In genomic region chr7:141899366-141899765, GRCh38 we compare ENCODE assay signal across 7 cellular contexts. TPM values are rescaled to one million over a fixed set of nuclear protein-coding genes. Genes with fewer than 3 reads are reported as not detected.
"Had no signal": no experiment of that assay in that cellular context is flagged by ENCODE, and none has a peak within 500 bp of the region (broad histone marks: within the 10 kb centered on the region; RNA-seq: fewer than 3 reads in every experiment).

No MANE protein-coding gene starts in this region.

RNA-seq across cellular contexts. Expression of gene OR9A4, which starts 16.8 kb away (rescaled TPM):
- total RNA-seq: GM23248, GM23338, H1, H4, H7, H9, HFFc6 had no signal
- polyA plus RNA-seq: GM23248, GM23338, H1 had no signal

RNA-seq across cellular contexts. Expression of gene CLEC5A, which starts 47.4 kb away (rescaled TPM):
- total RNA-seq: GM23248, GM23338, H1, H4, H7, H9, HFFc6 had no signal
- polyA plus RNA-seq: GM23248, GM23338, H1 had no signal

RNA-seq across cellular contexts. Expression of gene PRSS37, which starts 58.1 kb away (rescaled TPM):
- total RNA-seq: GM23248, GM23338, H1, H4, H7, H9, HFFc6 had no signal
- polyA plus RNA-seq: GM23248, H1 had no signal
